ENCODE assay signal across 17 cellular contexts in the genomic region with DNA sequence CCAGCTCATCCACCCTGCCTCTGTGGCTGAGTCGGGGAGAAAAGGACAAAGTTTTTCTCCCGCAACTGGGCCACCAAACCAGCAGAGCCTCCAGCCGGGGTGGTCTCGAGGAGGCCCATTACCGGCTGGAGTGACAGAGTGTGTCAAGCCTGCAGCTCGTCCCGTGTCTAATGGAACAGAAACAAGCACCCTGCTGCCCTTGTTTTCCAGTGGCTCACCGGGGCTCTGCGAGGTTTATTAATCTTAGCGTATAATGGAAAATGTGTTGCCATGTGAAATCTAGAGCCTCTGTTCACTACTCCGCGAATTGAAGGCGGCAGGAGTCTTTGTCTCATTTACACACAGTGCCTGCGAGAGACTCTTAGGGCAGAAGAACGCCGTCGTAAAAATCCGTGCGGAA.
DNase-seq lines count a peak whose midpoint lies in the region; ATAC-seq and TF ChIP-seq lines count a peak whose summit lies in the region.
"Had no signal": no experiment of that assay in that cellular context is flagged by ENCODE, and none has a peak within 500 bp of the region (broad histone marks: within the 10 kb centered on the region; RNA-seq: fewer than 3 reads in every experiment).

No MANE protein-coding gene starts in this region.

- H3K4me1 ChIP-seq in endocrine pancreas (ENCODE audit: control insufficient read depth, insufficient read depth, low read length) (peaks cover 11% of the 10 kb centered on the region), tibial artery (no peaks in the 10 kb centered on the region)
- H3K4me1 ChIP-seq: HAP-1 had no signal

- H3K9ac ChIP-seq in endocrine pancreas (ENCODE audit: control insufficient read depth, insufficient read depth, low read length) = no peak overlapping the region
- no peak overlapping the region for H3K9ac ChIP-seq in neural cell (ENCODE audit: low read length)

- no peaks in the 10 kb centered on the region for H3K27me3 ChIP-seq in endocrine pancreas (ENCODE audit: control insufficient read depth, insufficient read depth, low read length)
- H3K27me3 ChIP-seq in neural cell (ENCODE audit: insufficient read depth, low read depth, low read length) = no peaks in the 10 kb centered on the region
- H3K27me3 ChIP-seq in tibial artery = no peaks in the 10 kb centered on the region

- no peaks in the 10 kb centered on the region for H3K79me2 ChIP-seq in neural cell (replicated peaks; ENCODE audit: insufficient read depth, low read length)

- no peaks in the 10 kb centered on the region for H3K9me3 Mint-ChIP-seq in activated CD8-positive, alpha-beta memory T cell treated with anti-CD3 and anti-CD28 coated beads, Interleukin-2, amount 10 ng/mL, durations not matched to agents 7 days and 5 days (ENCODE audit: low read depth)

- H3K4me3 Mint-ChIP-seq in activated CD8-positive, alpha-beta memory T cell treated with anti-CD3 and anti-CD28 coated beads, Interleukin-2, amount 10 ng/mL, durations not matched to agents 7 days and 5 days = no peak overlapping the region
- H3K4me3 Mint-ChIP-seq: HFFc6 had no signal

- no peak overlapping the region for H3K27ac Mint-ChIP-seq in activated CD8-positive, alpha-beta memory T cell treated with anti-CD3 and anti-CD28 coated beads, Interleukin-2, amount 10 ng/mL, durations not matched to agents 7 days and 5 days
- H3K27ac Mint-ChIP-seq: CD4-positive, alpha-beta memory T cell; HFFc6 had no signal

- no peak for ATAC-seq in activated CD8-positive, alpha-beta memory T cell treated with anti-CD3 and anti-CD28 coated beads, Interleukin-2, amount 10 ng/mL, durations not matched to agents 7 days and 5 days
- no peak for ATAC-seq in GM18498 (IDR thresholded peaks at IDR 0.05; ENCODE audit: unreplicated experiment)
- ATAC-seq: GM12878 had no signal

- no peaks in the 10 kb centered on the region for H4K20me1 ChIP-seq in neural cell (ENCODE audit: insufficient read depth)

- H3K27ac ChIP-seq in neural cell (ENCODE audit: low read length) (no peak overlapping the region), tibial artery (no peak overlapping the region)

- H3K4me3 ChIP-seq in endocrine pancreas (ENCODE audit: control insufficient read depth, insufficient read depth, low read length) (peak overlapping the region; percentile 19), neural cell (ENCODE audit: low read length) (no peak overlapping the region), tibial artery (no peak overlapping the region)
- H3K4me3 ChIP-seq: GM12878, HAP-1 had no signal

- intact Hi-C loops in tibial artery (cut with DNase I; ENCODE audit: low total_unique reads) = no loop called here

- TF ChIP-seq RAD21 in neural cell (conservative IDR thresholded peaks at IDR 0.05) = no peak

- H3K36me3 ChIP-seq in endocrine pancreas (ENCODE audit: control insufficient read depth, insufficient read depth, low read length) (no peaks in the 10 kb centered on the region), neural cell (ENCODE audit: insufficient read depth, low read length) (no peaks in the 10 kb centered on the region), tibial artery (no peaks in the 10 kb centered on the region)
- H3K36me3 ChIP-seq: HAP-1 had no signal

- CTCF ChIA-PET in activated CD8-positive, alpha-beta memory T cell treated with anti-CD3 and anti-CD28 coated beads, Interleukin-2, amount 10 ng/mL, durations not matched to agents 7 days and 5 days (lab: Charles Lee) = no interaction called here

- H2AFZ ChIP-seq in neural cell (ENCODE audit: low read depth, low read length) = no peak overlapping the region

- no peak overlapping the region for H3K4me2 ChIP-seq in neural cell (ENCODE audit: low read length)

- no peak for TF ChIP-seq CTCF in neural cell (IDR thresholded peaks at IDR 0.05; ENCODE audit: poor library complexity, severe bottlenecking)
- TF ChIP-seq CTCF in tibial artery (IDR thresholded peaks at IDR 0.05) = no peak

- no peaks in the 10 kb centered on the region for H3K9me2 ChIP-seq in neural cell (ENCODE audit: insufficient read depth, low read length)

- no peak for TF ChIP-seq EP300 in neural cell (conservative IDR thresholded peaks at IDR 0.05; ENCODE audit: poor library complexity, severe bottlenecking)

- H3F3A ChIP-seq in neural cell (ENCODE audit: insufficient read depth, low read length, poor library complexity, severe bottlenecking) = no peaks in the 10 kb centered on the region

- H3K27me3 Mint-ChIP-seq in activated CD8-positive, alpha-beta memory T cell treated with anti-CD3 and anti-CD28 coated beads, Interleukin-2, amount 10 ng/mL, durations not matched to agents 7 days and 5 days = no peaks in the 10 kb centered on the region
- H3K27me3 Mint-ChIP-seq: CD4-positive, alpha-beta memory T cell had no signal

- H3K36me3 Mint-ChIP-seq in activated CD8-positive, alpha-beta memory T cell treated with anti-CD3 and anti-CD28 coated beads, Interleukin-2, amount 10 ng/mL, durations not matched to agents 7 days and 5 days = peaks cover 2% of the 10 kb centered on the region

- DNase-seq in NCI-H2171 treated with DMSO at 0.1 percent for 48 hours (lab: John Stamatoyannopoulos, UW) (peak; percentile 82), retina (peak; percentile 90), tibial artery (no peak), NCI-H2196 treated with DMSO at 0.1 percent for 48 hours (lab: John Stamatoyannopoulos, UW; ENCODE audit: unreplicated experiment) (no peak)
- no peak for DNase-seq in activated CD8-positive, alpha-beta memory T cell treated with anti-CD3 and anti-CD28 coated beads, Interleukin-2, amount 10 ng/mL, durations not matched to agents 7 days and 5 days
- DNase-seq: C1 segment of cervical spinal cord; CD4-positive, alpha-beta memory T cell; COR-L47; DMS153; DND-41; GOT3; HFFc6 had no signal

- H3K9me3 ChIP-seq in endocrine pancreas (ENCODE audit: control insufficient read depth, low read length) (no peaks in the 10 kb centered on the region), neural cell (ENCODE audit: low read length) (peaks cover 4% of the 10 kb centered on the region), tibial artery (no peaks in the 10 kb centered on the region)
- H3K9me3 ChIP-seq: HAP-1 had no signal

- H3K4me1 Mint-ChIP-seq in activated CD8-positive, alpha-beta memory T cell treated with anti-CD3 and anti-CD28 coated beads, Interleukin-2, amount 10 ng/mL, durations not matched to agents 7 days and 5 days = peaks cover 17% of the 10 kb centered on the region

TF ChIP-seq in neural cell, 6 proteins besides CTCF, POLR2A, EP300 and RAD21:
- TF ChIP-seq, protein P1, sequence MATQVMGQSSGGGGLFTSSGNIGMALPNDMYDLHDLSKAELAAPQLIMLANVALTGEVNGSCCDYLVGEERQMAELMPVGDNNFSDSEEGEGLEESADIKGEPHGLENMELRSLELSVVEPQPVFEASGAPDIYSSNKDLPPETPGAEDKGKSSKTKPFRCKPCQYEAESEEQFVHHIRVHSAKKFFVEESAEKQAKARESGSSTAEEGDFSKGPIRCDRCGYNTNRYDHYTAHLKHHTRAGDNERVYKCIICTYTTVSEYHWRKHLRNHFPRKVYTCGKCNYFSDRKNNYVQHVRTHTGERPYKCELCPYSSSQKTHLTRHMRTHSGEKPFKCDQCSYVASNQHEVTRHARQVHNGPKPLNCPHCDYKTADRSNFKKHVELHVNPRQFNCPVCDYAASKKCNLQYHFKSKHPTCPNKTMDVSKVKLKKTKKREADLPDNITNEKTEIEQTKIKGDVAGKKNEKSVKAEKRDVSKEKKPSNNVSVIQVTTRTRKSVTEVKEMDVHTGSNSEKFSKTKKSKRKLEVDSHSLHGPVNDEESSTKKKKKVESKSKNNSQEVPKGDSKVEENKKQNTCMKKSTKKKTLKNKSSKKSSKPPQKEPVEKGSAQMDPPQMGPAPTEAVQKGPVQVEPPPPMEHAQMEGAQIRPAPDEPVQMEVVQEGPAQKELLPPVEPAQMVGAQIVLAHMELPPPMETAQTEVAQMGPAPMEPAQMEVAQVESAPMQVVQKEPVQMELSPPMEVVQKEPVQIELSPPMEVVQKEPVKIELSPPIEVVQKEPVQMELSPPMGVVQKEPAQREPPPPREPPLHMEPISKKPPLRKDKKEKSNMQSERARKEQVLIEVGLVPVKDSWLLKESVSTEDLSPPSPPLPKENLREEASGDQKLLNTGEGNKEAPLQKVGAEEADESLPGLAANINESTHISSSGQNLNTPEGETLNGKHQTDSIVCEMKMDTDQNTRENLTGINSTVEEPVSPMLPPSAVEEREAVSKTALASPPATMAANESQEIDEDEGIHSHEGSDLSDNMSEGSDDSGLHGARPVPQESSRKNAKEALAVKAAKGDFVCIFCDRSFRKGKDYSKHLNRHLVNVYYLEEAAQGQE (IDR thresholded peaks at IDR 0.05; ENCODE audit: borderline replicate concordance) = no peak
- peak; percentile 51 for TF ChIP-seq POLR2AphosphoS5 (IDR thresholded peaks at IDR 0.05)
TF ChIP-seq in neural cell: peak in this region for 1.

Comparison
In these comparisons a context has a peak if more than half of its experiments do, and no peak if none do; other contexts are left out.
1. DNase-seq: peak in NCI-H2171 treated with DMSO at 0.1 percent for 48 hours (single experiment) and retina (single experiment); none in activated CD8-positive, alpha-beta memory T cell treated with anti-CD3 and anti-CD28 coated beads, Interleukin-2, amount 10 ng/mL, durations not matched to agents 7 days and 5 days (single experiment), tibial artery (0 of 2) and NCI-H2196 treated with DMSO at 0.1 percent for 48 hours (single experiment).